In the genomic region with DNA sequence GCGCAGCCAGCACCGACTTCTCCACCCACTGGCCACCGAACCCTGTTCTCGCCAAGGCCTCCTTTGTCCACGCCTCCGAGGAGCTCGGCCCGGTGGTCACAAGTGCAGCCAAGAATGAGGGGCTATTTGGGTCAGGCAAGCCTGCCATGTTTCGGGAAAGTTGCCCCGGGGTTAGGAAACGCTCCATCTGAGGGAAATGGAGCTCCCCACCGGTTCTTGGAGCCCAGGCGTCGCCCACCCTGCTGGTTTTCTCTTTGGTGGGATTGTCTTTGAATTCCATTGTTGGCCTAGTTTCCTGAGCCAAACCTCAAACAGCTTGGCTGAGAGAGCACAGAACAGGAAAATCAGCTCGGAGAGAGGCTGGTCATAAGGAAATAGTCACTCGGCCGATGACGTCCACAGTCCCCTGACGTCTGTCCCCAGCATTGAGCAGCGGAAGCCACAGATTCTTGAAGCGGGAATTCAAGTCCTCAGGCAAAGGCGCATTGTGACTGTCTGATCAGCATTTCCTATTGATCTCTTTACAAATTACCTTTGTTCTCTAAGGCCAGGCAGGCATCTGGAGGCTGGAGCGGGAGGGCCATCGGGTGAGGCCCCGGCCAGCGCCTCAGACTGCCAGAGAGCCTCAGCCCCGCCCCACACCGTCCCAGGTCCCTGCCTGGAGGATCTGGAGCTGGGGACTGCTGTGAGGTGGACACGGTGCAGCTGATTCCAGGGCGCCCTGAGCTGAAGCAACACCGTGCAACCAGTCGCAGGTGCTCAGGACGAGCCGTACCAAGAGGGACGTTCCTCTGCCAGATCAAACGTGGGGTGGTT, we compare ENCODE assay signal across 9 cellular contexts.
DNase-seq lines count a peak whose midpoint lies in the region; ATAC-seq and TF ChIP-seq lines count a peak whose summit lies in the region.
"Had no signal": no experiment of that assay in that cellular context is flagged by ENCODE, and none has a peak within 500 bp of the region (broad histone marks: within the 10 kb centered on the region; RNA-seq: fewer than 3 reads in every experiment).

No MANE protein-coding gene starts in this region.

- H3K4me3 ChIP-seq in HUES48 (ENCODE audit: low read depth, low read length), result no peak overlapping the region
- H3K4me3 ChIP-seq in astrocyte of the cerebellum (ENCODE audit: low read depth, low read length), result no peak overlapping the region
- H3K4me3 ChIP-seq in iPS-20b (ENCODE audit: low read length), result no peak overlapping the region
- no peak overlapping the region for H3K4me3 ChIP-seq in skin epidermis

- H3K9me3 ChIP-seq in HUES48 (ENCODE audit: control insufficient read depth, insufficient read depth, low read length) (no peaks in the 10 kb centered on the region), iPS-20b (ENCODE audit: insufficient read depth, low read depth, low read length) (no peaks in the 10 kb centered on the region)

- H3K9ac ChIP-seq in HUES48 (ENCODE audit: low read depth, low read length), result no peak overlapping the region
- peak overlapping the region; percentile 1; the same call in 1 of the 2 replicates for H3K9ac ChIP-seq in iPS-20b (ENCODE audit: low read depth, low read length)

- H3K36me3 ChIP-seq in HUES48 (ENCODE audit: control insufficient read depth, insufficient read depth, low read length), result no peaks in the 10 kb centered on the region
- no peaks in the 10 kb centered on the region for H3K36me3 ChIP-seq in iPS-20b (ENCODE audit: insufficient read depth, low read depth, low read length)

- TF ChIP-seq CTCF in astrocyte of the cerebellum (IDR thresholded peaks at IDR 0.05; ENCODE audit: low read depth, low read length, missing control alignments), result no peak
- no peak for TF ChIP-seq CTCF in GM13976 (IDR thresholded peaks at IDR 0.05; ENCODE audit: borderline replicate concordance, control extremely low read depth, extremely low read depth, insufficient read depth, missing control alignments)

- DNase-seq in astrocyte of the cerebellum (ENCODE audit: low read depth) (peak; percentile 78), GM13976 (ENCODE audit: low spot score) (no peak), T1000 (lab: John Stamatoyannopoulos, UW) (no peak), NCI-H2227 treated with DMSO at 0.1 percent for 48 hours (lab: John Stamatoyannopoulos, UW) (no peak)

- H3K4me1 ChIP-seq in HUES48 (ENCODE audit: control insufficient read depth, insufficient read depth, low read length), result peaks cover 10% of the 10 kb centered on the region; the same call in 1 of the 2 replicates
- peaks cover 8% of the 10 kb centered on the region; the same call in 1 of the 2 replicates for H3K4me1 ChIP-seq in iPS-20b (ENCODE audit: insufficient read depth, low read length)

- peak overlapping the region; percentile 65 for H3K27ac ChIP-seq in HUES48 (ENCODE audit: low read depth, low read length)
- H3K27ac ChIP-seq in iPS-20b (ENCODE audit: low read length), result no peak overlapping the region
- H3K27ac ChIP-seq in skin epidermis, result peak overlapping the region in 11 of 21 experiments; percentile 17 to 82 (median 61)

- H3K27me3 ChIP-seq in HUES48 (ENCODE audit: control insufficient read depth, insufficient read depth, low read length) (0 out of 2 replicates have a peak, but pooled peaks cover 4% of the 10 kb centered on the region), iPS-20b (ENCODE audit: insufficient read depth, low read length) (peaks cover 17% of the 10 kb centered on the region; the same call in 1 of the 2 replicates)

- in situ Hi-C loops in astrocyte of the cerebellum (cut with HindIII; ENCODE audit: low sequenced_read_pairs) (no loop called here), GM13976 (cut with MboI; ENCODE audit: low sequenced_read_pairs, unreplicated experiment) (no loop called here)

- no peak for ATAC-seq in GM21529 (IDR thresholded peaks at IDR 0.05; ENCODE audit: unreplicated experiment)
- ATAC-seq: SK-N-SH treated with all-trans-retinoic acid at 6 μM for 48 hours had no signal
